Comparison of ENCODE assay signal across 8 cellular contexts in genomic region chr17:48047741-48048320, GRCh38. TPM values are rescaled to one million over a fixed set of nuclear protein-coding genes. Genes with fewer than 3 reads are reported as not detected.
A peak's percentile ranks its signal among the peaks of the same experiment; 100 is the strongest.
DNase-seq lines count a peak whose midpoint lies in the region; ATAC-seq and TF ChIP-seq lines count a peak whose summit lies in the region.

No MANE protein-coding gene starts in this region.

- DNase-seq in DMS79 treated with DMSO at 0.1 percent for 48 hours (lab: John Stamatoyannopoulos, UW) (peak; percentile 99), Panc1 (ENCODE audit: low read depth, low spot score) (peak; percentile 95), esophagus muscularis mucosa (ENCODE audit: extremely low spot score) (peak; percentile 100)
- DNase-seq in activated T-cell treated with anti-CD3 and anti-CD28 coated beads, Interleukin-2, amount 50 U/mL, for 72 hours, result peak; percentile 96 to 99
- DNase-seq in stimulated activated CD8-positive, alpha-beta memory T cell treated with anti-CD3 and anti-CD28 coated beads, Interleukin-7, amount 100 ng/mL, for 24 hours (ENCODE audit: low read depth), result peak; percentile 96

- intact Hi-C loops in Panc1 (cut with micrococcal nuclease; ENCODE audit: unreplicated experiment) (no loop called here), esophagus muscularis mucosa (cut with DNase I) (no loop called here)

- H3K36me3 Mint-ChIP-seq in activated T-cell treated with anti-CD3 and anti-CD28 coated beads, Interleukin-2, amount 50 U/mL, for 72 hours (ENCODE audit: insufficient read depth in 2 of 2), result peaks cover 15 to 36% of the 10 kb centered on the region in 2 donors

- no peaks in the 10 kb centered on the region for H3K9me3 ChIP-seq in Panc1 (ENCODE audit: control insufficient read depth, insufficient read depth, low read depth, low read length)
- H3K9me3 ChIP-seq in esophagus muscularis mucosa, result no peaks in the 10 kb centered on the region
- no peaks in the 10 kb centered on the region for H3K9me3 ChIP-seq in muscle layer of duodenum (ENCODE audit: control insufficient read depth in 1 of 2, low read length in 2 of 2)

- H3K4me1 Mint-ChIP-seq in activated T-cell treated with anti-CD3 and anti-CD28 coated beads, Interleukin-2, amount 50 U/mL, for 72 hours (ENCODE audit: low read depth), result peaks cover 57% of the 10 kb centered on the region

- in situ Hi-C loops in Panc1 (cut with HindIII; ENCODE audit: low pct_unique_long_range_greater_than_20kb, low sequenced_read_pairs), result no loop called here

- ATAC-seq in GM21786 (IDR thresholded peaks at IDR 0.05; ENCODE audit: unreplicated experiment), result peak; percentile 93
- peak; percentile 95 for ATAC-seq in Panc1
- ATAC-seq in activated T-cell treated with anti-CD3 and anti-CD28 coated beads, Interleukin-2, amount 50 U/mL, for 72 hours (replicated peaks in 1 of 2), result peak; percentile 95

- H3K27me3 ChIP-seq in KMS-11 (ENCODE audit: insufficient read depth, low read depth), result no peaks in the 10 kb centered on the region
- H3K27me3 ChIP-seq in Panc1 (ENCODE audit: control insufficient read depth, insufficient read depth, low read length), result no peaks in the 10 kb centered on the region
- no peaks in the 10 kb centered on the region for H3K27me3 ChIP-seq in esophagus muscularis mucosa
- no peaks in the 10 kb centered on the region for H3K27me3 ChIP-seq in muscle layer of duodenum (ENCODE audit: low read depth, low read length)

- no TSS peak for BruUV-seq in Panc1 (replicated peaks; lab: Mats Ljungman, UMichigan)

- peak overlapping the region; percentile 96 for H3K27ac Mint-ChIP-seq in activated T-cell treated with anti-CD3 and anti-CD28 coated beads, Interleukin-2, amount 50 U/mL, for 72 hours

- H3K4me3 Mint-ChIP-seq in activated T-cell treated with anti-CD3 and anti-CD28 coated beads, Interleukin-2, amount 50 U/mL, for 72 hours, result peak overlapping the region; percentile 85

- H2AFZ ChIP-seq in KMS-11 (ENCODE audit: low read depth), result peak overlapping the region; percentile 62

- no peaks in the 10 kb centered on the region; the same call in 1 of the 2 replicates for H3K36me3 ChIP-seq in KMS-11 (ENCODE audit: insufficient read depth)
- H3K36me3 ChIP-seq in Panc1 (ENCODE audit: control insufficient read depth, insufficient read depth, low read length), result peaks cover 13% of the 10 kb centered on the region; the same call in 1 of the 2 replicates
- peaks cover 0 to 16% (median 7%) of the 10 kb centered on the region in 4 donors for H3K36me3 ChIP-seq in esophagus muscularis mucosa
- peaks cover 0 to 33% of the 10 kb centered on the region in 2 donors for H3K36me3 ChIP-seq in muscle layer of duodenum (ENCODE audit: control insufficient read depth in 1 of 2, insufficient read depth in 2 of 2, low read length in 2 of 2)

- TF ChIP-seq POLR2A in esophagus muscularis mucosa (IDR thresholded peaks at IDR 0.05; ENCODE audit: low read depth), result peak; percentile 89

- H3K79me2 ChIP-seq in KMS-11 (ENCODE audit: insufficient read depth, low read depth), result peaks cover 59% of the 10 kb centered on the region

- peak overlapping the region; percentile 73 for H3K4me2 ChIP-seq in KMS-11

- WGBS in esophagus muscularis mucosa, result 0% methylated on average over 18 of the region's 41 CpGs

- H4K20me1 ChIP-seq in KMS-11 (ENCODE audit: insufficient read depth), result no peaks in the 10 kb centered on the region

- POLR2A ChIA-PET in Panc1 (lab: Charles Lee), result interaction anchor here (0.6 to 1.9 kb wide), 4 partner anchors 10 to 260 kb away, joined by 3 to 9 read pairs (median 4); no protein-coding TSS in a partner anchor

- TF ChIP-seq EP300 in esophagus muscularis mucosa (IDR thresholded peaks at IDR 0.05), result no peak

- H3K9me3 Mint-ChIP-seq in activated T-cell treated with anti-CD3 and anti-CD28 coated beads, Interleukin-2, amount 50 U/mL, for 72 hours, result no peaks in the 10 kb centered on the region

- no peak for TF ChIP-seq CTCF in KMS-11 (conservative IDR thresholded peaks at IDR 0.05; ENCODE audit: low read depth, low read length)
- TF ChIP-seq CTCF in Panc1 (IDR thresholded peaks at IDR 0.05), result no peak
- TF ChIP-seq CTCF in esophagus muscularis mucosa (IDR thresholded peaks at IDR 0.05), result peak in 1 of 3 experiments; percentile 12

- peak overlapping the region; percentile 91 for H3K9ac ChIP-seq in KMS-11

- no peaks in the 10 kb centered on the region for H3K27me3 Mint-ChIP-seq in activated T-cell treated with anti-CD3 and anti-CD28 coated beads, Interleukin-2, amount 50 U/mL, for 72 hours (ENCODE audit: low read depth)

- peak overlapping the region; percentile 94 for H3K27ac ChIP-seq in KMS-11
- peak overlapping the region; percentile 97 for H3K27ac ChIP-seq in Panc1 (ENCODE audit: low read length)
- H3K27ac ChIP-seq in esophagus muscularis mucosa (replicated peaks in 1 of 4), result peak overlapping the region; percentile 97 to 98 (median 98)
- peak overlapping the region; percentile 88 for H3K27ac ChIP-seq in muscle layer of duodenum (ENCODE audit: low read length)

- peaks cover 44% of the 10 kb centered on the region for H3K4me1 ChIP-seq in KMS-11 (ENCODE audit: low read depth, poor library complexity, severe bottlenecking)
- H3K4me1 ChIP-seq in Panc1 (ENCODE audit: control insufficient read depth, insufficient read depth, low read length), result peaks cover 44% of the 10 kb centered on the region
- H3K4me1 ChIP-seq in esophagus muscularis mucosa, result peaks cover 41 to 60% (median 57%) of the 10 kb centered on the region in 4 donors
- peaks cover 31 to 44% of the 10 kb centered on the region in 2 donors for H3K4me1 ChIP-seq in muscle layer of duodenum (ENCODE audit: control insufficient read depth in 1 of 2, insufficient read depth in 2 of 2, low read length in 2 of 2)

- no peak overlapping the region for H3K4me3 ChIP-seq in KMS-11 (IDR thresholded peaks at IDR 0.05; ENCODE audit: insufficient read depth, low read depth, low read length)
- H3K4me3 ChIP-seq in Panc1 (ENCODE audit: low read depth in 2 of 2, low read length in 2 of 2), result peak overlapping the region; percentile 77 to 87
- peak overlapping the region; percentile 71 to 85 (median 84) for H3K4me3 ChIP-seq in esophagus muscularis mucosa
- peak overlapping the region; percentile 79 to 96 for H3K4me3 ChIP-seq in muscle layer of duodenum (ENCODE audit: low read depth in 1 of 2, low read length in 2 of 2)

- CTCF ChIA-PET in Panc1 (lab: Charles Lee), result interaction anchor here (0.7 to 1.4 kb wide), 7 partner anchors 10 to 161 kb away, joined by 3 read pairs; partner anchors contain the start of gene CDK5RAP3

RNA-seq across cellular contexts. Expression of gene NFE2L1, which starts 0.3 kb away (rescaled TPM):
- total RNA-seq in Panc1 (2021; ENCODE audit: unreplicated experiment), result 210 TPM
- polyA plus RNA-seq in Panc1 (2012; ENCODE audit: insufficient read length), result 312 TPM
- 100 to 1,000 TPM; 214 to 237 TPM for total RNA-seq in activated T-cell treated with anti-CD3 and anti-CD28 coated beads, Interleukin-2, amount 50 U/mL, for 72 hours
- total RNA-seq in esophagus muscularis mucosa, result 100 to 1,000 TPM; 164 to 281 (median 264) TPM

RNA-seq across cellular contexts. Expression of gene COPZ2, which starts 10.2 kb away (rescaled TPM):
- 5.4 TPM for total RNA-seq in Panc1 (2021; ENCODE audit: unreplicated experiment)
- 5.3 TPM for polyA plus RNA-seq in Panc1 (2012; ENCODE audit: insufficient read length)
- 10 to 100 TPM; 11.7 to 14.2 TPM for total RNA-seq in activated T-cell treated with anti-CD3 and anti-CD28 coated beads, Interleukin-2, amount 50 U/mL, for 72 hours
- total RNA-seq in esophagus muscularis mucosa, result 10 to 100 TPM; 58.1 to 73.9 (median 64.1) TPM

RNA-seq across cellular contexts. Expression of gene CBX1, which starts 53.4 kb away (rescaled TPM):
- total RNA-seq in Panc1 (2021; ENCODE audit: unreplicated experiment) (157 TPM), esophagus muscularis mucosa (10 to 100 TPM; 32.1 to 59.5 (median 39.7) TPM)
- polyA plus RNA-seq in Panc1 (2012; ENCODE audit: insufficient read length), result 105 TPM
- total RNA-seq in activated T-cell treated with anti-CD3 and anti-CD28 coated beads, Interleukin-2, amount 50 U/mL, for 72 hours, result 10 to 100 TPM; 47.0 to 62.3 TPM

RNA-seq across cellular contexts. Expression of gene SNX11, which starts 59.7 kb away (rescaled TPM):
- total RNA-seq in Panc1 (2021; ENCODE audit: unreplicated experiment) (28.1 TPM), esophagus muscularis mucosa (10 to 100 TPM; 16.1 to 22.0 (median 20.3) TPM)
- polyA plus RNA-seq in Panc1 (2012; ENCODE audit: insufficient read length), result 20.8 TPM
- total RNA-seq in activated T-cell treated with anti-CD3 and anti-CD28 coated beads, Interleukin-2, amount 50 U/mL, for 72 hours, result 10 to 100 TPM; 30.5 to 30.6 TPM
